Comparison of ENCODE assay signal across 19 cellular contexts in the genomic region with DNA sequence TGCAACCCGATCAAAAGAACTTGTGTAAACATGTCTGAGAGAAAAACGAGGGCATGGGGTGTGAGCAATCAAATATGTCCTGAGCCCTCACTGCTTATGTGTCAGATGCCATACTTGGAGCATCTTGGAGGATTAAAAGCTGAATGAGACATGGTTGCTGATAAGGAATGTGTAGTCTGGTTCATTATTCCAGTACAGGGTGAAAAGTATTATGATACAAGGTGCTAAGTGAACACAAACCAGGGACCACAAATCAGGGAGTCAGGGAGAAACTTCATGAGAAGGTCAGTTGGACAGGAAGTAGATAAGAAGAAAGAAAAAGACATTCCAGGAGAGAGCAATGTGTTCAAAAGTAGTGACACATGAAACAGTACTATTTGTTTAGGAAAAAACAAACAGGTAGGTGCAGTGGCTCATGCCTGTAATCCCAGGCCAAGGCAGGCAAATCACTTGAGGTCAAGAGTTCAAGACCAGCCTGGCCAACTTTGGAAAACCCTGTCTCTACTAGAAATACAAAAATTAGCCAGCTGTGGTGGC. TPM values are rescaled to one million over a fixed set of nuclear protein-coding genes. Genes with fewer than 3 reads are reported as not detected.
A peak's percentile ranks its signal among the peaks of the same experiment; 100 is the strongest.
DNase-seq lines count a peak whose midpoint lies in the region; ATAC-seq and TF ChIP-seq lines count a peak whose summit lies in the region.
"Had no signal": no experiment of that assay in that cellular context is flagged by ENCODE, and none has a peak within 500 bp of the region (broad histone marks: within the 10 kb centered on the region; RNA-seq: fewer than 3 reads in every experiment).

No MANE protein-coding gene starts in this region.

- peaks cover 22% of the 10 kb centered on the region for H3K79me2 ChIP-seq in GM23338 (replicated peaks; ENCODE audit: insufficient read depth)
- H3K79me2 ChIP-seq in osteoblast (ENCODE audit: insufficient read depth, low read length), result peaks cover 28% of the 10 kb centered on the region

- H3K36me3 Mint-ChIP-seq in GM23338 (ENCODE audit: low read depth), result 0 out of 3 replicates have a peak, but pooled peaks cover 2% of the 10 kb centered on the region
- peaks cover 11% of the 10 kb centered on the region for H3K36me3 Mint-ChIP-seq in endothelial cell (ENCODE audit: low read depth, unreplicated experiment)
- no peaks in the 10 kb centered on the region for H3K36me3 Mint-ChIP-seq in chondrocyte (ENCODE audit: low read depth)
- peaks cover 0 to 3% (median 0%) of the 10 kb centered on the region in 3 donors for H3K36me3 Mint-ChIP-seq in naive thymus-derived CD8-positive, alpha-beta T cell

- H2AFZ ChIP-seq in GM23338 (peak overlapping the region; percentile 100; the same call in 1 of the 2 replicates), osteoblast (ENCODE audit: low read length) (peak overlapping the region; percentile 9)

- H4K20me1 ChIP-seq in GM23338 (replicated peaks; ENCODE audit: insufficient read depth) (no peaks in the 10 kb centered on the region; the same call in 1 of the 2 replicates), osteoblast (ENCODE audit: insufficient read depth, low read length) (no peaks in the 10 kb centered on the region)

- H3K36me3 ChIP-seq in GM23338 (ENCODE audit: insufficient read depth) (no peaks in the 10 kb centered on the region), osteoblast (ENCODE audit: insufficient read depth, low read length) (no peaks in the 10 kb centered on the region)
- H3K36me3 ChIP-seq: gastroesophageal sphincter had no signal

- H3K4me1 ChIP-seq in GM23338 (ENCODE audit: insufficient read depth) (peaks cover 18% of the 10 kb centered on the region), osteoblast (ENCODE audit: insufficient read depth, low read length) (peaks cover 14% of the 10 kb centered on the region)

- no peak overlapping the region for H3K4me2 ChIP-seq in GM23338
- H3K4me2 ChIP-seq in osteoblast (ENCODE audit: insufficient read depth, low read length), result no peak overlapping the region

- POLR2A ChIA-PET in naive thymus-derived CD8-positive, alpha-beta T cell (lab: Charles Lee), result no interaction called here

- no peak for ATAC-seq in GM23338
- ATAC-seq in naive thymus-derived CD8-positive, alpha-beta T cell, result no peak
- ATAC-seq: activated CD4-positive, alpha-beta T cell treated with anti-CD3 and anti-CD28 coated beads for 36 hours; gastroesophageal sphincter; stimulated activated naive CD8-positive, alpha-beta T cell treated with anti-CD3 and anti-CD28 coated beads, Interleukin-15, Interleukin-2, amounts not matched to agents 100 U/mL and 50 U/mL, for 24 hours had no signal

- H3F3A ChIP-seq in GM23338 (replicated peaks; ENCODE audit: low read depth), result 0 out of 2 replicates have a peak, but pooled peaks cover 4% of the 10 kb centered on the region

- H3K4me3 Mint-ChIP-seq in GM23338 (no peak overlapping the region), endothelial cell (ENCODE audit: unreplicated experiment) (no peak overlapping the region), chondrocyte (ENCODE audit: unreplicated experiment) (no peak overlapping the region)
- peak overlapping the region in 3 of 10 donors; percentile 81 to 92 (median 86) for H3K4me3 Mint-ChIP-seq in naive thymus-derived CD8-positive, alpha-beta T cell
- H3K4me3 Mint-ChIP-seq: CD14-positive monocyte; dendritic cell treated with granulocyte-macrophage colony-stimulating factor and Interleukin-4, amounts not matched to agents 40 ng/mL and 50 ng/mL, for 4 days had no signal

- H3K4me1 Mint-ChIP-seq in GM23338 (peaks cover 15% of the 10 kb centered on the region; the same call in 2 of the 3 replicates), endothelial cell (ENCODE audit: unreplicated experiment) (peaks cover 15% of the 10 kb centered on the region), chondrocyte (ENCODE audit: low read depth) (peaks cover 13% of the 10 kb centered on the region)
- peaks cover 5 to 28% (median 23%) of the 10 kb centered on the region in 4 donors for H3K4me1 Mint-ChIP-seq in naive thymus-derived CD8-positive, alpha-beta T cell

- peaks cover 9% of the 10 kb centered on the region; the same call in 1 of the 2 replicates for H3K27me3 ChIP-seq in GM23338 (ENCODE audit: insufficient read depth)
- no peaks in the 10 kb centered on the region for H3K27me3 ChIP-seq in osteoblast (ENCODE audit: insufficient read depth, low read length)
- H3K27me3 ChIP-seq: gastroesophageal sphincter had no signal

- TF ChIP-seq CTCF in GM23338 (conservative IDR thresholded peaks at IDR 0.05; ENCODE audit: low read depth in 2 of 2), result no peak
- TF ChIP-seq CTCF in osteoblast (IDR thresholded peaks at IDR 0.05; ENCODE audit: extremely low read depth, low read depth, low read length), result no peak
- TF ChIP-seq CTCF in endothelial cell (IDR thresholded peaks at IDR 0.05; ENCODE audit: unreplicated experiment), result no peak
- TF ChIP-seq CTCF in chondrocyte (IDR thresholded peaks at IDR 0.05), result no peak

- H3K9me3 ChIP-seq in osteoblast (ENCODE audit: low read depth, low read length), result no peaks in the 10 kb centered on the region
- H3K9me3 ChIP-seq: gastroesophageal sphincter had no signal

- H3K27me3 Mint-ChIP-seq in GM23338 (ENCODE audit: insufficient read depth, low read depth, poor library complexity), result peaks cover 3% of the 10 kb centered on the region
- peaks cover 8% of the 10 kb centered on the region for H3K27me3 Mint-ChIP-seq in endothelial cell (ENCODE audit: unreplicated experiment)
- H3K27me3 Mint-ChIP-seq in chondrocyte (ENCODE audit: low read depth), result no peaks in the 10 kb centered on the region
- no peaks in the 10 kb centered on the region for H3K27me3 Mint-ChIP-seq in naive thymus-derived CD8-positive, alpha-beta T cell
- H3K27me3 Mint-ChIP-seq: activated CD4-positive, alpha-beta T cell treated with anti-CD3 and anti-CD28 coated beads for 36 hours had no signal

- H3K27ac Mint-ChIP-seq in GM23338 (no peak overlapping the region), endothelial cell (ENCODE audit: unreplicated experiment) (no peak overlapping the region), chondrocyte (ENCODE audit: unreplicated experiment) (no peak overlapping the region)
- peak overlapping the region in 3 of 10 donors; percentile 35 to 81 (median 81) for H3K27ac Mint-ChIP-seq in naive thymus-derived CD8-positive, alpha-beta T cell
- H3K27ac Mint-ChIP-seq: activated CD4-positive, alpha-beta T cell treated with anti-CD3 and anti-CD28 coated beads for 36 hours; CD14-positive monocyte; dendritic cell treated with granulocyte-macrophage colony-stimulating factor and Interleukin-4, amounts not matched to agents 40 ng/mL and 50 ng/mL, for 4 days had no signal

- no peak overlapping the region for H3K4me3 ChIP-seq in GM23338
- H3K4me3 ChIP-seq in osteoblast (ENCODE audit: insufficient read depth, low read length), result no peak overlapping the region
- H3K4me3 ChIP-seq: gastroesophageal sphincter had no signal

- H3K9me3 Mint-ChIP-seq in GM23338, result peaks cover 13% of the 10 kb centered on the region
- no peaks in the 10 kb centered on the region for H3K9me3 Mint-ChIP-seq in endothelial cell (ENCODE audit: unreplicated experiment)
- no peaks in the 10 kb centered on the region for H3K9me3 Mint-ChIP-seq in chondrocyte (ENCODE audit: low read depth)
- no peaks in the 10 kb centered on the region for H3K9me3 Mint-ChIP-seq in naive thymus-derived CD8-positive, alpha-beta T cell
- H3K9me3 Mint-ChIP-seq: CD14-positive monocyte; dendritic cell treated with granulocyte-macrophage colony-stimulating factor and Interleukin-4, amounts not matched to agents 40 ng/mL and 50 ng/mL, for 4 days had no signal

- no peaks in the 10 kb centered on the region for H3K9me2 ChIP-seq in GM23338 (ENCODE audit: insufficient read depth)

- DNase-seq in GM23338 (ENCODE audit: low spot score) (no peak), RKO (ENCODE audit: low spot score) (peak; percentile 29), fibroblast of gingiva (ENCODE audit: low read depth) (peak; percentile 14), osteoblast (ENCODE audit: insufficient read length, low spot score, missing footprints) (peak; percentile 83), endothelial cell (ENCODE audit: low spot score) (no peak), chondrocyte (ENCODE audit: low spot score) (no peak), NAMALWA (ENCODE audit: low spot score) (no peak)
- DNase-seq in naive thymus-derived CD8-positive, alpha-beta T cell, result no peak
- DNase-seq: activated CD4-positive, alpha-beta T cell treated with anti-CD3 and anti-CD28 coated beads for 36 hours; MM.1S; NCI-H2171 treated with DMSO at 0.1 percent for 48 hours; OCI-M1; stimulated activated CD4-positive, alpha-beta T cell treated with anti-CD3 and anti-CD28 coated beads, Interleukin-4, amount 100 ng/mL, for 1 hour; stimulated activated naive CD8-positive, alpha-beta T cell treated with anti-CD3 and anti-CD28 coated beads, Interleukin-15, Interleukin-2, amounts not matched to agents 100 U/mL and 50 U/mL, for 24 hours had no signal

- H3K27ac ChIP-seq in GM23338 (ENCODE audit: low read depth) (no peak overlapping the region), osteoblast (ENCODE audit: low read depth, low read length) (peak overlapping the region; percentile 25)
- H3K27ac ChIP-seq: gastroesophageal sphincter, HL-60 had no signal

TF ChIP-seq in GM23338, 12 proteins besides CTCF, POLR2A, EP300 and RAD21 (continues in another document):
- TF ChIP-seq ZNF331 (CRISPR knock-in tag; IDR thresholded peaks at IDR 0.05; ENCODE audit: low read depth) (no peak), JUNB (IDR thresholded peaks at IDR 0.05; ENCODE audit: unreplicated experiment) (no peak)
- TF ChIP-seq, protein P1, sequence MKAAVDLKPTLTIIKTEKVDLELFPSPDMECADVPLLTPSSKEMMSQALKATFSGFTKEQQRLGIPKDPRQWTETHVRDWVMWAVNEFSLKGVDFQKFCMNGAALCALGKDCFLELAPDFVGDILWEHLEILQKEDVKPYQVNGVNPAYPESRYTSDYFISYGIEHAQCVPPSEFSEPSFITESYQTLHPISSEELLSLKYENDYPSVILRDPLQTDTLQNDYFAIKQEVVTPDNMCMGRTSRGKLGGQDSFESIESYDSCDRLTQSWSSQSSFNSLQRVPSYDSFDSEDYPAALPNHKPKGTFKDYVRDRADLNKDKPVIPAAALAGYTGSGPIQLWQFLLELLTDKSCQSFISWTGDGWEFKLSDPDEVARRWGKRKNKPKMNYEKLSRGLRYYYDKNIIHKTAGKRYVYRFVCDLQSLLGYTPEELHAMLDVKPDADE (IDR thresholded peaks at IDR 0.05), result no peak

RNA-seq across cellular contexts. Expression of a gene that starts 2.0 kb away (rescaled TPM):
- 33.5 and 33.9 TPM in 2 replicates for total RNA-seq in GM23338 (2014; rRNA removed; shearing (Covaris generic))
- 10.8 and 11.2 TPM in 2 replicates for polyA plus RNA-seq in GM23338 (2016; fragmentation: Nextera tagmentation; extraction: Ambion mirVana)
- 26.4 and 27.4 TPM in 2 replicates for total RNA-seq in osteoblast
- total RNA-seq in endothelial cell (ENCODE audit: unreplicated experiment), result 41.2 TPM
- 20.1 to 21.3 TPM (median 20.6 TPM) in 3 replicates for total RNA-seq in chondrocyte
- 10 to 100 TPM; 23.4 to 27.0 TPM for total RNA-seq in naive thymus-derived CD8-positive, alpha-beta T cell
- polyA plus RNA-seq in naive thymus-derived CD8-positive, alpha-beta T cell, result 1 to 10 TPM; 6.7 to 8.4 (median 7.9) TPM

RNA-seq across cellular contexts. Expression of a gene that starts 40.9 kb away (rescaled TPM):
- 0.52 and 1.2 TPM in 2 replicates for total RNA-seq in GM23338 (2014; rRNA removed; shearing (Covaris generic))
- 0.32 and 0.61 TPM in 2 replicates for polyA plus RNA-seq in GM23338 (2016; fragmentation: Nextera tagmentation; extraction: Ambion mirVana)
- not detected in 2 replicates for total RNA-seq in osteoblast
- total RNA-seq in endothelial cell (ENCODE audit: unreplicated experiment), result 1.4 TPM
- not detected in 3 replicates for total RNA-seq in chondrocyte
- 1 to 10 TPM; 1.7 TPM for total RNA-seq in naive thymus-derived CD8-positive, alpha-beta T cell
- under 1 TPM; 0.15 to 0.68 (median 0.16) TPM for polyA plus RNA-seq in naive thymus-derived CD8-positive, alpha-beta T cell
- total RNA-seq: H4 had no signal

Comparison
In these comparisons a context has a peak if more than half of its experiments do, and no peak if none do; other contexts are left out.
1. DNase-seq: peak in RKO (single experiment), fibroblast of gingiva (single experiment) and osteoblast (single experiment); none in GM23338 (single experiment), endothelial cell (single experiment), chondrocyte (single experiment), naive thymus-derived CD8-positive, alpha-beta T cell (0 of 10) and NAMALWA (single experiment).